9 cellular contexts compared by ENCODE assay signal in the genomic region with DNA sequence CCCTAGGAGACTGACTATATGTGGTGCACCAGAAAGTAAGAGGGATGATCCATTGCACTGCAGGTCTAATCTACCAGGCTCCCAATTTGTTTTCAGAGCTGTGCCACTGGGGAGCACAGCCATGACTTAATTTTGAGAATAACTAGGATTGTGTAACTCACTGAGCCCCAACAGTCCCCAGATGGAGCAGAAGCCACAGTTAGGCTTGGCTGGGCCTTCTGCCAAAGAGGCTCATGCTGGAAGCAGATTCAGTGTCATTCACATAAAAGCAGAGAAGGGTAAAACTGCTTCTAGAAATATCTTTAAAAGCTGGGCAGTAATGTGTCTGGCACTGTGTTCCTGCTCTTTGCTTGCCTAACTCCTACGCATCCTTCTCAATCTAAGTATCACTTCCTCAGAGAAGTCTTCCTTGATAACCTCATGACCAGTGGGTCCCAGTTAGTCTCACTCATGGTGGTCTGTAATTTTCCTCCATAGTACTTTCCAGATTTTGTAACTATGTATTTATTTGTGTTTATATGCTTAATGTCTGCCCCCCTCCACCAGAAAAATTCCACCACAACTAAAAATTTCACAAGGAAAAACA. TPM values are rescaled to one million over a fixed set of nuclear protein-coding genes. Genes with fewer than 3 reads are reported as not detected.
DNase-seq lines count a peak whose midpoint lies in the region; ATAC-seq, FAIRE-seq and TF ChIP-seq lines count a peak whose summit lies in the region.
"Had no signal": no experiment of that assay in that cellular context is flagged by ENCODE, and none has a peak within 500 bp of the region (broad histone marks: within the 10 kb centered on the region; RNA-seq: fewer than 3 reads in every experiment).

No MANE protein-coding gene starts in this region.

- DNase-seq in AML-193 (lab: John Stamatoyannopoulos, UW) (peak; percentile 77 to 89), LHCN-M2 (ENCODE audit: low read depth) (peak; percentile 85), caudate nucleus (lab: John Stamatoyannopoulos, UW) (peak in 27 of 61 donors; percentile 4 to 76 (median 16)), germinal center (ENCODE audit: low spot score) (no peak), T-helper 9 cell (no peak), H54 (ENCODE audit: insufficient read length, low spot score) (no peak)

- H3K27me3 ChIP-seq in muscle layer of colon (ENCODE audit: control insufficient read depth in 1 of 2, insufficient read depth in 2 of 2, low read length in 2 of 2): no peaks in the 10 kb centered on the region

- H3K27ac ChIP-seq in caudate nucleus (ENCODE audit: low read depth, low read length): peak overlapping the region; percentile 18
- H3K27ac ChIP-seq in muscle layer of colon (ENCODE audit: low read depth, low read length): peak overlapping the region; percentile 30

- ATAC-seq in HG03442 (IDR thresholded peaks at IDR 0.05; ENCODE audit: unreplicated experiment): no peak

- no peak for TF ChIP-seq POLR2A in H54 (IDR thresholded peaks at IDR 0.05; ENCODE audit: low read depth, low read length)

- no peak for FAIRE-seq in H54 (lab: Jason Lieb, UNC)
- FAIRE-seq: GM18507 had no signal

- no peak overlapping the region for H3K9ac ChIP-seq in muscle layer of colon (ENCODE audit: low read length)

- H3K4me1 ChIP-seq in muscle layer of colon (ENCODE audit: insufficient read depth, low read length): peaks cover 27% of the 10 kb centered on the region

- no peaks in the 10 kb centered on the region for H3K9me3 ChIP-seq in muscle layer of colon (ENCODE audit: low read length)

- no peak overlapping the region for H3K4me3 ChIP-seq in muscle layer of colon (ENCODE audit: low read depth in 1 of 2, low read length in 2 of 2)

- peaks cover 32% of the 10 kb centered on the region for H3K36me3 ChIP-seq in muscle layer of colon (ENCODE audit: insufficient read depth, low read length)

RNA-seq across cellular contexts. Expression of a gene that starts 20.3 kb away (rescaled TPM):
- total RNA-seq in LHCN-M2 (2014; rRNA removed): 13.7 and 16.2 TPM in 2 replicates
- 20.3 TPM for polyA plus RNA-seq in LHCN-M2 (2012)

RNA-seq across cellular contexts. Expression of a gene that starts 32.3 kb away (rescaled TPM):
- total RNA-seq in LHCN-M2 (2014; rRNA removed): 7.3 and 11.6 TPM in 2 replicates
- 65.6 TPM for polyA plus RNA-seq in LHCN-M2 (2012)

RNA-seq across cellular contexts. Expression of a gene that starts 42.0 kb away (rescaled TPM):
- total RNA-seq in LHCN-M2 (2014; rRNA removed): 72.8 and 88.1 TPM in 2 replicates
- 63.7 TPM for polyA plus RNA-seq in LHCN-M2 (2012)

RNA-seq across cellular contexts. Expression of a gene that starts 59.2 kb away (rescaled TPM):
- 2.6 and 3.3 TPM in 2 replicates for total RNA-seq in LHCN-M2 (2014; rRNA removed)
- polyA plus RNA-seq in LHCN-M2 (2012): 2.7 TPM

Comparison
In these comparisons a context has a peak if more than half of its experiments do, and no peak if none do; other contexts are left out.
1. DNase-seq: peak in AML-193 (2 of 2) and LHCN-M2 (single experiment); none in germinal center (single experiment), T-helper 9 cell (single experiment) and H54 (single experiment).